In the genomic region with DNA sequence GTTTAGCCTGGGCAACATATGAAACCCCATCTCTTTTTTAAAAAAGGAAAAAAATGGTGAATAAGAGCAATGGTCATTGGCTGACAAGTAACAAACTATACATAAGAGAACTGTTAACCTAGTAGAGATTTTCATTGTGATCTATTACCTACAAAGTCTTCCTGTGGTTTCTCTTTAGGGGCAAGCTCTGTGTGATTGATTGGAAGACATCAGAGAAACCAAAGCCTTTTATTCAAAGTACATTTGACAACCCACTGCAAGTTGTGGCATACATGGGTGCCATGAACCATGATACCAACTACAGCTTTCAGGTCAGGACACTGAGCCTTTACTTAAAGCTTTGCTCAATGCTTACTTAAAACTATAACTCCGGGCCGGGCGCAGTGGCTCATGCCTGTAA, we compare ENCODE assay signal across 23 cellular contexts. TPM values are rescaled to one million over a fixed set of nuclear protein-coding genes. Genes with fewer than 3 reads are reported as not detected.
A peak's percentile ranks its signal among the peaks of the same experiment; 100 is the strongest.
DNase-seq lines count a peak whose midpoint lies in the region; ATAC-seq lines count a peak whose summit lies in the region.
"Had no signal": no experiment of that assay in that cellular context is flagged by ENCODE, and none has a peak within 500 bp of the region (broad histone marks: within the 10 kb centered on the region; RNA-seq: fewer than 3 reads in every experiment).

No MANE protein-coding gene starts in this region.

- peak overlapping the region; percentile 31 for H3K4me3 Mint-ChIP-seq in activated naive CD8-positive, alpha-beta T cell treated with anti-CD3 and anti-CD28 coated beads, Interleukin-2, amount 10 ng/mL, durations not matched to agents 7 days and 5 days
- no peak overlapping the region for H3K4me3 Mint-ChIP-seq in activated naive CD8-positive, alpha-beta T cell treated with anti-CD3 and anti-CD28 coated beads, Interleukin-2, amount 50 U/mL, for 24 hours
- peak overlapping the region in 4 of 8 donors; percentile 8 to 61 (median 22) for H3K4me3 Mint-ChIP-seq in CD4-positive, alpha-beta memory T cell
- H3K4me3 Mint-ChIP-seq in T-helper 17 cell (no peak overlapping the region), memory B cell (no peak overlapping the region)

- POLR2A ChIA-PET in activated naive CD8-positive, alpha-beta T cell treated with anti-CD3 and anti-CD28 coated beads, Interleukin-2, amount 10 ng/mL, durations not matched to agents 7 days and 5 days (lab: Charles Lee) = interaction anchor here (0.6 to 2.0 kb wide), 5 partner anchors 18 to 103 kb away, joined by 3 to 9 read pairs (median 3); no protein-coding TSS in a partner anchor
- POLR2A ChIA-PET in CD4-positive, alpha-beta memory T cell (lab: Charles Lee; ENCODE audit: partially characterized antibody) = interaction anchor here (1.0 to 1.8 kb wide), 2 partner anchors 18 to 20 kb away, joined by 4 to 8 read pairs; partner anchors contain the start of gene SNX5

- ATAC-seq in activated naive CD8-positive, alpha-beta T cell treated with anti-CD3 and anti-CD28 coated beads, Interleukin-2, amount 10 ng/mL, durations not matched to agents 7 days and 5 days (ENCODE audit: low read depth) = peak; percentile 70
- ATAC-seq in activated naive CD8-positive, alpha-beta T cell treated with anti-CD3 and anti-CD28 coated beads, Interleukin-2, amount 50 U/mL, for 24 hours = no peak
- ATAC-seq in T-helper 17 cell = peak; percentile 86
- ATAC-seq in memory B cell (ENCODE audit: low read depth) = no peak

- H3K4me3 ChIP-seq in CD4-positive, alpha-beta memory T cell (ENCODE audit: low read length in 2 of 2) = no peak overlapping the region
- H3K4me3 ChIP-seq: SK-N-MC had no signal

- CTCF ChIA-PET in CD4-positive, alpha-beta memory T cell (lab: Charles Lee; ENCODE audit: partially characterized antibody) = interaction anchor here (0.7 to 2.0 kb wide), 5 partner anchors 11 to 459 kb away, joined by 3 to 4 read pairs (median 4); no protein-coding TSS in a partner anchor

- no peaks in the 10 kb centered on the region for H3K27me3 Mint-ChIP-seq in activated naive CD8-positive, alpha-beta T cell treated with anti-CD3 and anti-CD28 coated beads, Interleukin-2, amount 10 ng/mL, durations not matched to agents 7 days and 5 days
- H3K27me3 Mint-ChIP-seq in activated naive CD8-positive, alpha-beta T cell treated with anti-CD3 and anti-CD28 coated beads, Interleukin-2, amount 50 U/mL, for 24 hours = no peaks in the 10 kb centered on the region
- no peaks in the 10 kb centered on the region for H3K27me3 Mint-ChIP-seq in CD4-positive, alpha-beta memory T cell
- no peaks in the 10 kb centered on the region for H3K27me3 Mint-ChIP-seq in T-helper 17 cell
- no peaks in the 10 kb centered on the region for H3K27me3 Mint-ChIP-seq in memory B cell

- H3K4me1 ChIP-seq in CD4-positive, alpha-beta memory T cell (ENCODE audit: insufficient read depth, low read length) = peaks cover 24% of the 10 kb centered on the region
- H3K4me1 ChIP-seq: BE2C had no signal

- peaks cover 28% of the 10 kb centered on the region for H3K4me1 Mint-ChIP-seq in activated naive CD8-positive, alpha-beta T cell treated with anti-CD3 and anti-CD28 coated beads, Interleukin-2, amount 10 ng/mL, durations not matched to agents 7 days and 5 days
- peaks cover 23% of the 10 kb centered on the region for H3K4me1 Mint-ChIP-seq in activated naive CD8-positive, alpha-beta T cell treated with anti-CD3 and anti-CD28 coated beads, Interleukin-2, amount 50 U/mL, for 24 hours
- H3K4me1 Mint-ChIP-seq in CD4-positive, alpha-beta memory T cell = peaks cover 13 to 26% (median 21%) of the 10 kb centered on the region in 4 donors
- H3K4me1 Mint-ChIP-seq in T-helper 17 cell (peaks cover 23% of the 10 kb centered on the region), memory B cell (peaks cover 6% of the 10 kb centered on the region)

- DNase-seq in activated naive CD8-positive, alpha-beta T cell treated with anti-CD3 and anti-CD28 coated beads, Interleukin-2, amount 10 ng/mL, durations not matched to agents 7 days and 5 days = no peak
- no peak for DNase-seq in activated naive CD8-positive, alpha-beta T cell treated with anti-CD3 and anti-CD28 coated beads, Interleukin-2, amount 50 U/mL, for 24 hours
- peak in 4 of 5 donors; percentile 36 to 50 (median 41) for DNase-seq in CD4-positive, alpha-beta memory T cell
- DNase-seq in T-helper 17 cell = no peak
- no peak for DNase-seq in memory B cell (ENCODE audit: low spot score in 2 of 2)
- DNase-seq in CD1c-positive myeloid dendritic cell (ENCODE audit: extremely low spot score) = no peak
- no peak for DNase-seq in posterior cingulate gyrus
- no peak for DNase-seq in NCI-H2029 treated with DMSO at 0.1 percent for 48 hours (lab: John Stamatoyannopoulos, UW)
- DNase-seq: BE2C; COR-L47; DMS79; H7; KBM-7; NCI-H1092; NCI-H1436; NCI-H2081; NCI-H2171; NCI-H345; NCI-H524; NCI-H774; NK-92 treated with Interleukin-12 subunit alpha and Interleukin-12 subunit beta, amount 100 ng/mL, for 24 hours; SHP77 treated with DMSO at 0.1 percent for 48 hours had no signal

- no peaks in the 10 kb centered on the region for H3K9me3 Mint-ChIP-seq in activated naive CD8-positive, alpha-beta T cell treated with anti-CD3 and anti-CD28 coated beads, Interleukin-2, amount 10 ng/mL, durations not matched to agents 7 days and 5 days
- no peaks in the 10 kb centered on the region for H3K9me3 Mint-ChIP-seq in activated naive CD8-positive, alpha-beta T cell treated with anti-CD3 and anti-CD28 coated beads, Interleukin-2, amount 50 U/mL, for 24 hours
- no peaks in the 10 kb centered on the region for H3K9me3 Mint-ChIP-seq in CD4-positive, alpha-beta memory T cell
- H3K9me3 Mint-ChIP-seq in memory B cell = no peaks in the 10 kb centered on the region

- H3K36me3 Mint-ChIP-seq in activated naive CD8-positive, alpha-beta T cell treated with anti-CD3 and anti-CD28 coated beads, Interleukin-2, amount 10 ng/mL, durations not matched to agents 7 days and 5 days = peaks cover 25% of the 10 kb centered on the region
- H3K36me3 Mint-ChIP-seq in activated naive CD8-positive, alpha-beta T cell treated with anti-CD3 and anti-CD28 coated beads, Interleukin-2, amount 50 U/mL, for 24 hours (ENCODE audit: low read depth) = peaks cover 31% of the 10 kb centered on the region
- peaks cover 15 to 18% of the 10 kb centered on the region in 2 donors for H3K36me3 Mint-ChIP-seq in CD4-positive, alpha-beta memory T cell
- H3K36me3 Mint-ChIP-seq in T-helper 17 cell (ENCODE audit: low read depth) (peaks cover 5% of the 10 kb centered on the region), memory B cell (peaks cover 12% of the 10 kb centered on the region)

- no peaks in the 10 kb centered on the region for H3K36me3 ChIP-seq in CD4-positive, alpha-beta memory T cell (ENCODE audit: insufficient read depth, low read length)

- no peak overlapping the region for H3K27ac ChIP-seq in CD4-positive, alpha-beta memory T cell (ENCODE audit: low read depth, low read length)
- H3K27ac ChIP-seq: SK-N-MC had no signal

- H3K27me3 ChIP-seq in CD4-positive, alpha-beta memory T cell (ENCODE audit: insufficient read depth, low read length) = no peaks in the 10 kb centered on the region
- H3K27me3 ChIP-seq: BE2C had no signal

- no peaks in the 10 kb centered on the region for H3K9me3 ChIP-seq in CD4-positive, alpha-beta memory T cell (ENCODE audit: control insufficient read depth in 1 of 2, low read length in 2 of 2)
- H3K9me3 ChIP-seq in T-helper 17 cell (ENCODE audit: control insufficient read depth, low read length, poor library complexity, severe bottlenecking) = no peaks in the 10 kb centered on the region
- H3K9me3 ChIP-seq: BE2C had no signal

- H3K27ac Mint-ChIP-seq in activated naive CD8-positive, alpha-beta T cell treated with anti-CD3 and anti-CD28 coated beads, Interleukin-2, amount 10 ng/mL, durations not matched to agents 7 days and 5 days = no peak overlapping the region
- H3K27ac Mint-ChIP-seq in activated naive CD8-positive, alpha-beta T cell treated with anti-CD3 and anti-CD28 coated beads, Interleukin-2, amount 50 U/mL, for 24 hours = no peak overlapping the region
- peak overlapping the region in 4 of 7 donors; percentile 9 to 72 (median 52) for H3K27ac Mint-ChIP-seq in CD4-positive, alpha-beta memory T cell
- peak overlapping the region; percentile 45 for H3K27ac Mint-ChIP-seq in T-helper 17 cell
- peak overlapping the region; percentile 73 for H3K27ac Mint-ChIP-seq in memory B cell

- intact Hi-C loops in CD4-positive, alpha-beta memory T cell (cut with micrococcal nuclease) = no loop called here
- intact Hi-C loops in posterior cingulate gyrus (cut with DNase I) = no loop called here

RNA-seq across cellular contexts. Expression of gene MGME1, which starts 19.2 kb away (rescaled TPM):
- total RNA-seq in activated naive CD8-positive, alpha-beta T cell treated with anti-CD3 and anti-CD28 coated beads, Interleukin-2, amount 10 ng/mL, durations not matched to agents 7 days and 5 days = 10 to 100 TPM; 32.2 to 37.5 TPM
- total RNA-seq in CD4-positive, alpha-beta memory T cell = 10 to 100 TPM; 15.4 to 16.5 TPM
- polyA plus RNA-seq in CD4-positive, alpha-beta memory T cell = 10 to 100 TPM in 1 of 2 donors, 1 to 10 TPM in 1; 7.4 to 17.0 TPM
- total RNA-seq in T-helper 17 cell = 10 to 100 TPM; 10.6 to 10.9 TPM

RNA-seq across cellular contexts. Expression of gene SNX5, which starts 19.4 kb away (rescaled TPM):
- 100 to 1,000 TPM; 127 to 131 TPM for total RNA-seq in activated naive CD8-positive, alpha-beta T cell treated with anti-CD3 and anti-CD28 coated beads, Interleukin-2, amount 10 ng/mL, durations not matched to agents 7 days and 5 days
- total RNA-seq in CD4-positive, alpha-beta memory T cell = 10 to 100 TPM; 81.5 to 81.6 TPM
- 10 to 100 TPM; 96.3 to 96.5 TPM for polyA plus RNA-seq in CD4-positive, alpha-beta memory T cell
- total RNA-seq in T-helper 17 cell = 10 to 100 TPM; 63.8 to 71.5 TPM

Comparison
In these comparisons a context has a peak if more than half of its experiments do, and no peak if none do; other contexts are left out.
1. ATAC-seq: peak in activated naive CD8-positive, alpha-beta T cell treated with anti-CD3 and anti-CD28 coated beads, Interleukin-2, amount 10 ng/mL, durations not matched to agents 7 days and 5 days (single experiment) and T-helper 17 cell (single experiment); none in activated naive CD8-positive, alpha-beta T cell treated with anti-CD3 and anti-CD28 coated beads, Interleukin-2, amount 50 U/mL, for 24 hours (single experiment) and memory B cell (single experiment).
2. DNase-seq: peak in CD4-positive, alpha-beta memory T cell (4 of 5); none in activated naive CD8-positive, alpha-beta T cell treated with anti-CD3 and anti-CD28 coated beads, Interleukin-2, amount 10 ng/mL, durations not matched to agents 7 days and 5 days (single experiment), activated naive CD8-positive, alpha-beta T cell treated with anti-CD3 and anti-CD28 coated beads, Interleukin-2, amount 50 U/mL, for 24 hours (single experiment), T-helper 17 cell (0 of 3), memory B cell (0 of 2), CD1c-positive myeloid dendritic cell (single experiment), posterior cingulate gyrus (0 of 10) and NCI-H2029 treated with DMSO at 0.1 percent for 48 hours (single experiment).
3. H3K27ac Mint-ChIP-seq: peak in CD4-positive, alpha-beta memory T cell (4 of 7), T-helper 17 cell (single experiment) and memory B cell (single experiment); none in activated naive CD8-positive, alpha-beta T cell treated with anti-CD3 and anti-CD28 coated beads, Interleukin-2, amount 10 ng/mL, durations not matched to agents 7 days and 5 days (single experiment) and activated naive CD8-positive, alpha-beta T cell treated with anti-CD3 and anti-CD28 coated beads, Interleukin-2, amount 50 U/mL, for 24 hours (single experiment).